8 cellular contexts compared by ENCODE assay signal in genomic region chr19:11738746-11739620, GRCh38. TPM values are rescaled to one million over a fixed set of nuclear protein-coding genes. Genes with fewer than 3 reads are reported as not detected.
DNase-seq lines count a peak whose midpoint lies in the region; ATAC-seq and TF ChIP-seq lines count a peak whose summit lies in the region.

Gene ZNF823, minus strand, starts transcription at chr19:11738946. Its CDS starts 127 bp downstream, at chr19:11738819.

- H3K27ac Mint-ChIP-seq in activated B cell treated with CpG ODN at 0.5 μM for 24 hours, result peak within 1 kb of the TSS; percentile 91

- H3K36me3 Mint-ChIP-seq in activated B cell treated with CpG ODN at 0.5 μM for 24 hours (ENCODE audit: low read depth), result peaks cover 3% of the 10 kb centered on the region

- H3K27me3 Mint-ChIP-seq in activated B cell treated with CpG ODN at 0.5 μM for 24 hours, result peaks cover 1% of the 10 kb centered on the region

- CTCF ChIA-PET in activated B cell treated with CpG ODN at 0.5 μM for 24 hours (lab: Charles Lee), result no interaction called here

- intact Hi-C loops in activated B cell treated with CpG ODN at 0.5 μM for 24 hours (cut with micrococcal nuclease), result loop anchor here (1.0 to 5.0 kb wide), 8 partner anchors 27 to 873 kb away; partner anchors contain the start of genes ZNF136, ZNF440, ZNF441 and ZNF490

- POLR2A ChIA-PET in activated B cell treated with CpG ODN at 0.5 μM for 24 hours (lab: Charles Lee), result interaction anchor here (1.8 kb wide), 1 partner anchor 28 kb away, joined by 9 read pairs; the partner anchor contains the start of gene ZNF441

- TF ChIP-seq CTCF in activated B cell treated with CpG ODN at 0.5 μM for 24 hours (IDR thresholded peaks at IDR 0.05), result no peak

- H3K9me3 Mint-ChIP-seq in activated B cell treated with CpG ODN at 0.5 μM for 24 hours, result no peaks in the 10 kb centered on the region

- ATAC-seq in GM18909 (IDR thresholded peaks at IDR 0.05; ENCODE audit: poor library complexity, unreplicated experiment) (peak; percentile 95), HG03159 (IDR thresholded peaks at IDR 0.05; ENCODE audit: unreplicated experiment) (peak; percentile 86), activated B cell treated with CpG ODN at 0.5 μM for 24 hours (ENCODE audit: low read depth) (peak; percentile 98)

- peak; percentile 97 for DNase-seq in AG08396 (ENCODE audit: low spot score)
- DNase-seq in NCI-H2227 (lab: John Stamatoyannopoulos, UW; ENCODE audit: unreplicated experiment), result peak; percentile 95
- peak; percentile 87 for DNase-seq in activated B cell treated with CpG ODN at 0.5 μM for 24 hours
- DNase-seq in central memory CD4-positive, alpha-beta T cell, result peak; percentile 93
- DNase-seq in inferior parietal cortex (ENCODE audit: extremely low spot score), result peak; percentile 96
- peak; percentile 93 for DNase-seq in smooth muscle cell of the brain vasculature (ENCODE audit: low read depth, low spot score)

- peaks cover 25% of the 10 kb centered on the region for H3K4me1 Mint-ChIP-seq in activated B cell treated with CpG ODN at 0.5 μM for 24 hours

- peak within 1 kb of the TSS; percentile 99 for H3K4me3 Mint-ChIP-seq in activated B cell treated with CpG ODN at 0.5 μM for 24 hours

RNA-seq across cellular contexts. Expression of gene ZNF823, which starts in this region (rescaled TPM):
- total RNA-seq in activated B cell treated with CpG ODN at 0.5 μM for 24 hours, result 2.6 and 3.0 TPM in 2 replicates

Comparison
In these comparisons a context has a peak if more than half of its experiments do, and no peak if none do; other contexts are left out.
1. Peak in every context shown above with its lines: DNase-seq and ATAC-seq.